Comparison of ENCODE assay signal across 10 cellular contexts in genomic region chr1:54577612-54578011, GRCh38. TPM values are rescaled to one million over a fixed set of nuclear protein-coding genes. Genes with fewer than 3 reads are reported as not detected.
DNase-seq lines count a peak whose midpoint lies in the region; ATAC-seq and TF ChIP-seq lines count a peak whose summit lies in the region.
"Had no signal": no experiment of that assay in that cellular context is flagged by ENCODE, and none has a peak within 500 bp of the region (broad histone marks: within the 10 kb centered on the region; RNA-seq: fewer than 3 reads in every experiment).

No MANE protein-coding gene starts in this region.

- DNase-seq in HT-29 (ENCODE audit: low spot score) (peak; percentile 13), astrocyte of the spinal cord (ENCODE audit: low read depth, low spot score) (peak; percentile 68), heart right ventricle (peak; percentile 85 to 88), sigmoid colon (peak; percentile 94), NK-92 (lab: John Stamatoyannopoulos, UW; ENCODE audit: unreplicated experiment) (no peak), omental fat pad (ENCODE audit: low spot score) (no peak)
- DNase-seq: activated CD4-positive, alpha-beta T cell treated with anti-CD3 and anti-CD28 coated beads, Interleukin-2, amount 10 ng/mL, durations not matched to agents 7 days and 5 days; midbrain had no signal

- peak in 1 of 4 donors; percentile 45 for TF ChIP-seq EP300 in sigmoid colon (IDR thresholded peaks at IDR 0.05)

- peaks cover 13 to 88% (median 60%) of the 10 kb centered on the region in 9 donors for H3K4me1 ChIP-seq in heart right ventricle
- peaks cover 0 to 52% (median 48%) of the 10 kb centered on the region in 4 donors for H3K4me1 ChIP-seq in sigmoid colon

- H3K27ac ChIP-seq in heart right ventricle (peak overlapping the region; percentile 59 to 93 (median 86)), sigmoid colon (peak overlapping the region; percentile 85 to 91 (median 89))

- no peak overlapping the region for H3K4me3 ChIP-seq in astrocyte of the spinal cord (ENCODE audit: low read depth, low read length)
- H3K4me3 ChIP-seq in heart right ventricle, result no peak overlapping the region
- no peak overlapping the region for H3K4me3 ChIP-seq in sigmoid colon

- ATAC-seq in heart right ventricle (peak in 6 of 8 donors; percentile 14 to 61 (median 42)), GM18867 (IDR thresholded peaks at IDR 0.05; ENCODE audit: unreplicated experiment) (no peak), omental fat pad (ENCODE audit: low FRiP score) (no peak), GM19351 (IDR thresholded peaks at IDR 0.05; ENCODE audit: unreplicated experiment) (no peak)

- intact Hi-C loops in heart right ventricle (cut with DNase I) (no loop called here), sigmoid colon (cut with DNase I) (no loop called here)

- H3K27me3 ChIP-seq in heart right ventricle (no peaks in the 10 kb centered on the region), sigmoid colon (no peaks in the 10 kb centered on the region)

- H3K36me3 ChIP-seq in heart right ventricle (no peaks in the 10 kb centered on the region), sigmoid colon (no peaks in the 10 kb centered on the region)

- in situ Hi-C loops in astrocyte of the spinal cord (cut with HindIII; ENCODE audit: low sequenced_read_pairs), result no loop called here

- no peak for TF ChIP-seq CTCF in astrocyte of the spinal cord (IDR thresholded peaks at IDR 0.05; ENCODE audit: low read depth, low read length)
- no peak for TF ChIP-seq CTCF in heart right ventricle (IDR thresholded peaks at IDR 0.05)
- no peak for TF ChIP-seq CTCF in sigmoid colon (IDR thresholded peaks at IDR 0.05)
- no peak for TF ChIP-seq CTCF in omental fat pad (IDR thresholded peaks at IDR 0.05)

- no peak for TF ChIP-seq POLR2A in sigmoid colon (IDR thresholded peaks at IDR 0.05)

- 21 to 42% methylated on average over 6 of the region's 6 CpGs for WGBS in heart right ventricle, 2 donors
- WGBS in sigmoid colon, 2 donors, result 43 to 57% methylated on average over 6 of the region's 6 CpGs

- H3K9me3 ChIP-seq in heart right ventricle (no peaks in the 10 kb centered on the region), sigmoid colon (no peaks in the 10 kb centered on the region)

RNA-seq across cellular contexts. Expression of gene ACOT11, which starts 29.6 kb away (rescaled TPM):
- total RNA-seq in HT-29 (2014; rRNA removed; shearing (Covaris generic)), result 23.4 and 24.4 TPM in 2 replicates
- 10 to 100 TPM; 25.8 to 77.2 (median 59.4) TPM for total RNA-seq in heart right ventricle
- polyA plus RNA-seq in heart right ventricle, result 10 to 100 TPM; 33.0 to 44.8 TPM
- total RNA-seq in sigmoid colon, result 10 to 100 TPM in 3 of 4 donors, 1 to 10 TPM in 1; 8.9 to 30.5 (median 19.8) TPM
- polyA plus RNA-seq in sigmoid colon, result 10 to 100 TPM; 21.0 to 40.9 (median 31.9) TPM
- 1 to 10 TPM; 1.4 to 3.8 (median 3.2) TPM for total RNA-seq in omental fat pad

RNA-seq across cellular contexts. Expression of gene FAM151A, which starts 45.7 kb away (rescaled TPM):
- not detected in 2 replicates for total RNA-seq in HT-29 (2014; rRNA removed; shearing (Covaris generic))
- 1 to 10 TPM in 4 of 10 donors, under 1 TPM in 5, not detected in 1; 0.39 to 2.7 (median 0.94) TPM for total RNA-seq in heart right ventricle
- 1 to 10 TPM in 1 of 2 donors, under 1 TPM in 1; 0.64 to 2.9 TPM for polyA plus RNA-seq in heart right ventricle
- not detected for total RNA-seq in sigmoid colon
- 1 to 10 TPM; 3.2 to 5.4 (median 3.7) TPM for polyA plus RNA-seq in sigmoid colon
- under 1 TPM in 2 of 4 donors, not detected in 2; 0.19 to 0.72 TPM for total RNA-seq in omental fat pad
- total RNA-seq: activated CD4-positive, alpha-beta T cell treated with anti-CD3 and anti-CD28 coated beads, Interleukin-2, amount 10 ng/mL, durations not matched to agents 7 days and 5 days had no signal

Comparison
In these comparisons a context has a peak if more than half of its experiments do, and no peak if none do; other contexts are left out.
1. DNase-seq: peak in HT-29 (single experiment), astrocyte of the spinal cord (single experiment), heart right ventricle (2 of 2) and sigmoid colon (single experiment); none in NK-92 (single experiment) and omental fat pad (single experiment).
2. ATAC-seq: peak in heart right ventricle (6 of 8); none in GM18867 (single experiment), omental fat pad (single experiment) and GM19351 (single experiment).